10 cellular contexts compared by ENCODE assay signal in genomic region chr19:8101910-8102309, GRCh38. TPM values are rescaled to one million over a fixed set of nuclear protein-coding genes. Genes with fewer than 3 reads are reported as not detected.
"Had no signal": no experiment of that assay in that cellular context is flagged by ENCODE, and none has a peak within 500 bp of the region (broad histone marks: within the 10 kb centered on the region; RNA-seq: fewer than 3 reads in every experiment).

No MANE protein-coding gene starts in this region.

RNA-seq across cellular contexts. Expression of gene FBN3, which starts 47.5 kb away (rescaled TPM):
- total RNA-seq: OCI-LY7, PC-9, Right ventricle myocardium inferior, Right ventricle myocardium superior, RPMI7951, SJSA1, SK-MEL-5 had no signal
- polyA plus RNA-seq: SK-N-SH had no signal

RNA-seq across cellular contexts. Expression of gene CCL25, which starts 49.4 kb away (rescaled TPM):
- total RNA-seq: PC-3, PC-9, Right ventricle myocardium inferior, Right ventricle myocardium superior, RPMI7951, SJCRH30, SJSA1, SK-MEL-5 had no signal
- polyA plus RNA-seq: SK-N-SH had no signal
